ENCODE assay signal across 8 cellular contexts in the genomic region with DNA sequence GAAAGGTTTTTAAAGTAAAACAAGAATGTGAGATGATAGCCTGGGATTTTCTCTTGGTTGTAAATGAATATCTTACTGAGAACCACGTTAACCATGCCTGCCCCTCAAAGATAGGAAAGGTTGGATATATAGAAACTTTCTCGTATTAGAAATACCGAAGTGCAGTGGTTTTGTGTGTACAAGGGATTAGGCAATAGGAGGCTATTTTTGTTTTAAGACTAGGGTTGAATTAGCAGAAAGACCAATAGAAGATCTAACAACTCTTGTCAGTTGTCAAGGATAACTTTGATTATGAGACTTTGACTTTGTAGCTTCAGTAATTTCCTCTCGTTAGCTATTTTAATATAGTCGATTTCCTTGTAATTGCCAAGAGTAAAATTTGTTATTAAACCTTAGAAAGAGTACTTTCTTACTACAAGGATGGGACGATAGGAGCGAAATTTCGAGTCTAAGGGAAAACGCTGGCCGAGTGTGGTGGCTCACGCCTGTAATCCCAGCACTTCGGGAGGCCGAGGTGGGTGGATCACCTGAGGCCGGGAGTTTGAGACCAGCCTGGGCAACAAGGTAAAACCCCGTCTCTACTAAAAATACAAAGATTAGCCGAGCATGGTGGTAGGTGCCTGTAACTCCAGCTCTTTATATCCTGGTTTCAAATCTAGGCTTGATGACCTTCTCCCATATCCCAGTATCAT. TPM values are rescaled to one million over a fixed set of nuclear protein-coding genes. Genes with fewer than 3 reads are reported as not detected.
DNase-seq lines count a peak whose midpoint lies in the region; ATAC-seq and TF ChIP-seq lines count a peak whose summit lies in the region.

No MANE protein-coding gene starts in this region.

- peak overlapping the region; percentile 48 for H3K4me2 ChIP-seq in H9 (ENCODE audit: insufficient read depth, insufficient read length, low read length)

- H4K8ac ChIP-seq in H9 (replicated peaks; ENCODE audit: insufficient read length, low read depth, low read length): no peak overlapping the region

- peaks cover 5% of the 10 kb centered on the region for H3K23me2 ChIP-seq in H9 (ENCODE audit: insufficient read length, low read depth, low read length, poor library complexity, severe bottlenecking)

- no peaks in the 10 kb centered on the region for H3K27me3 ChIP-seq in H9 (ENCODE audit: insufficient read depth, low read length)
- no peaks in the 10 kb centered on the region for H3K27me3 ChIP-seq in kidney epithelial cell (ENCODE audit: control insufficient read depth, insufficient read depth, low read length)
- no peaks in the 10 kb centered on the region for H3K27me3 ChIP-seq in transverse colon

- DNase-seq in ACHN: peak; percentile 4
- no peak for DNase-seq in H9
- DNase-seq in activated T-helper 1 cell treated with anti-CD3 and anti-CD28 coated beads, Interleukin-12 subunit alpha, Interleukin-12 subunit beta, Interleukin-2, Interleukin-4 antibody, amounts not matched to agents 30 ng/mL and 10 ng/mL and 1 ng/mL, durations not matched to agents 14 hours and 24 hours and 36 hours (ENCODE audit: low spot score): no peak
- no peak for DNase-seq in kidney epithelial cell (ENCODE audit: low read depth)
- no peak for DNase-seq in transverse colon
- DNase-seq in stimulated activated CD4-positive, alpha-beta T cell treated with anti-CD3 and anti-CD28 coated beads, Interleukin-2, amount 100 ng/mL, for 24 hours: no peak
- no peak for DNase-seq in NCI-H524 treated with DMSO at 0.1 percent for 48 hours (lab: John Stamatoyannopoulos, UW)

- no peak for TF ChIP-seq EP300 in transverse colon (IDR thresholded peaks at IDR 0.05; ENCODE audit: low read depth)

- H2BK20ac ChIP-seq in H9 (ENCODE audit: low read depth, low read length, poor library complexity, severe bottlenecking): no peak overlapping the region

- no peak overlapping the region for H2BK15ac ChIP-seq in H9 (ENCODE audit: low read depth, low read length)

- H3K36me3 ChIP-seq in kidney epithelial cell (ENCODE audit: control insufficient read depth, insufficient read depth, low read length): no peaks in the 10 kb centered on the region
- H3K36me3 ChIP-seq in transverse colon: no peaks in the 10 kb centered on the region

- no peak overlapping the region for H2AK5ac ChIP-seq in H9 (ENCODE audit: insufficient read length, low read length)

- H3K56ac ChIP-seq in H9 (ENCODE audit: insufficient read length, low read depth, low read length): no peak overlapping the region

- intact Hi-C loops in activated T-helper 1 cell treated with anti-CD3 and anti-CD28 coated beads, Interleukin-12 subunit alpha, Interleukin-12 subunit beta, Interleukin-2, Interleukin-4 antibody, amounts not matched to agents 30 ng/mL and 10 ng/mL and 1 ng/mL, durations not matched to agents 14 hours and 24 hours and 36 hours (cut with micrococcal nuclease): loop anchor here (5.0 kb wide), 4 partner anchors 160 to 935 kb away; a partner anchor contains a TSS
- intact Hi-C loops in transverse colon (cut with DNase I; ENCODE audit: low total_unique reads): no loop called here

- no peak overlapping the region for H2BK12ac ChIP-seq in H9 (ENCODE audit: insufficient read length, low read depth, low read length)

- no peak overlapping the region for H3K18ac ChIP-seq in H9 (ENCODE audit: insufficient read length, low read depth, low read length)

- peaks cover 7% of the 10 kb centered on the region; the same call in 1 of the 2 replicates for H3K79me2 ChIP-seq in H9 (ENCODE audit: insufficient read depth, low read length)

- H3K4me3 ChIP-seq in kidney epithelial cell (ENCODE audit: low read depth, low read length) (peak overlapping the region; percentile 92), transverse colon (peak overlapping the region; percentile 63 to 82 (median 72))

- no peak overlapping the region for H3K27ac ChIP-seq in H9 (ENCODE audit: insufficient read length, low read depth, low read length)
- peak overlapping the region; percentile 90 to 94 (median 94) for H3K27ac ChIP-seq in transverse colon

- peak overlapping the region; percentile 95 to 99 for H3K4me3 Mint-ChIP-seq in H9
- peak overlapping the region; percentile 99 for H3K4me3 Mint-ChIP-seq in activated T-helper 1 cell treated with anti-CD3 and anti-CD28 coated beads, Interleukin-12 subunit alpha, Interleukin-12 subunit beta, Interleukin-2, Interleukin-4 antibody, amounts not matched to agents 30 ng/mL and 10 ng/mL and 1 ng/mL, durations not matched to agents 14 hours and 24 hours and 36 hours

- H3K9ac ChIP-seq in H9 (ENCODE audit: extremely low read depth, insufficient read length, low read length): peak overlapping the region; percentile 14

- no peaks in the 10 kb centered on the region for H3K27me3 Mint-ChIP-seq in H9 (ENCODE audit: low read depth)
- H3K27me3 Mint-ChIP-seq in activated T-helper 1 cell treated with anti-CD3 and anti-CD28 coated beads, Interleukin-12 subunit alpha, Interleukin-12 subunit beta, Interleukin-2, Interleukin-4 antibody, amounts not matched to agents 30 ng/mL and 10 ng/mL and 1 ng/mL, durations not matched to agents 14 hours and 24 hours and 36 hours (ENCODE audit: insufficient read depth): no peaks in the 10 kb centered on the region

- ATAC-seq in GM18517 (IDR thresholded peaks at IDR 0.05; ENCODE audit: unreplicated experiment): no peak

- no peak overlapping the region for H2BK5ac ChIP-seq in H9 (ENCODE audit: insufficient read length, low read length)

- H3K14ac ChIP-seq in H9 (ENCODE audit: insufficient read depth, low read length): no peak overlapping the region

- H3K79me1 ChIP-seq in H9 (ENCODE audit: insufficient read depth, low read depth, low read length, poor library complexity, severe bottlenecking): no peaks in the 10 kb centered on the region

- no peak overlapping the region for H3K23ac ChIP-seq in H9 (ENCODE audit: insufficient read length, low read depth, low read length)

- TF ChIP-seq POLR2A in transverse colon (IDR thresholded peaks at IDR 0.05): no peak

- H3T11ph ChIP-seq in H9 (ENCODE audit: low read length): no peak overlapping the region

- no peak overlapping the region for H4K91ac ChIP-seq in H9 (ENCODE audit: insufficient read length, low read depth, low read length)

- no peaks in the 10 kb centered on the region for H3K9me3 ChIP-seq in H9 (ENCODE audit: control insufficient read depth, low read depth, low read length)
- H3K9me3 ChIP-seq in transverse colon: no peaks in the 10 kb centered on the region

- H3K36me3 Mint-ChIP-seq in H9 (ENCODE audit: insufficient read depth in 1 of 3, low read depth in 3 of 3): peaks cover 0 to 4% (median 0%) of the 10 kb centered on the region in 3 experiments; a peak in 1 of 7 replicates
- peaks cover 10% of the 10 kb centered on the region for H3K36me3 Mint-ChIP-seq in activated T-helper 1 cell treated with anti-CD3 and anti-CD28 coated beads, Interleukin-12 subunit alpha, Interleukin-12 subunit beta, Interleukin-2, Interleukin-4 antibody, amounts not matched to agents 30 ng/mL and 10 ng/mL and 1 ng/mL, durations not matched to agents 14 hours and 24 hours and 36 hours (ENCODE audit: low read depth)

- peak overlapping the region in 2 of 3 experiments; percentile 21 to 92; a peak in 1 of 7 replicates for H3K27ac Mint-ChIP-seq in H9
- H3K27ac Mint-ChIP-seq in activated T-helper 1 cell treated with anti-CD3 and anti-CD28 coated beads, Interleukin-12 subunit alpha, Interleukin-12 subunit beta, Interleukin-2, Interleukin-4 antibody, amounts not matched to agents 30 ng/mL and 10 ng/mL and 1 ng/mL, durations not matched to agents 14 hours and 24 hours and 36 hours: peak overlapping the region; percentile 93

- in situ Hi-C loops in ACHN (cut with HindIII; ENCODE audit: low pct_ligation_motif_present, low pct_unique_long_range_greater_than_20kb, low sequenced_read_pairs): no loop called here
- in situ Hi-C loops in transverse colon (cut with MboI; ENCODE audit: low pct_ligation_motif_present in 1 of 4, low pct_unique_long_range_greater_than_20kb in 1 of 4, low sequenced_read_pairs in 3 of 4): loop anchor here in 1 of 4 donors (25.0 kb wide), 2 partner anchors 275 to 1950 kb away; a partner anchor contains a TSS

- no peaks in the 10 kb centered on the region for H4K20me1 ChIP-seq in H9 (ENCODE audit: control insufficient read depth, insufficient read depth, insufficient read length)

- peaks cover 20 to 25% of the 10 kb centered on the region in 2 experiments for H3K4me1 Mint-ChIP-seq in H9
- peaks cover 59% of the 10 kb centered on the region for H3K4me1 Mint-ChIP-seq in activated T-helper 1 cell treated with anti-CD3 and anti-CD28 coated beads, Interleukin-12 subunit alpha, Interleukin-12 subunit beta, Interleukin-2, Interleukin-4 antibody, amounts not matched to agents 30 ng/mL and 10 ng/mL and 1 ng/mL, durations not matched to agents 14 hours and 24 hours and 36 hours (ENCODE audit: low read depth)

- TF ChIP-seq CTCF in H9 (conservative IDR thresholded peaks at IDR 0.05) (no peak), kidney epithelial cell (IDR thresholded peaks at IDR 0.05; ENCODE audit: insufficient read depth, low read length, poor library complexity, severe bottlenecking) (no peak), transverse colon (IDR thresholded peaks at IDR 0.05) (no peak)

- H3K4me1 ChIP-seq in H9 (ENCODE audit: insufficient read depth, low read length) (no peaks in the 10 kb centered on the region), transverse colon (peaks cover 12 to 50% (median 18%) of the 10 kb centered on the region in 4 donors)

- H2BK120ac ChIP-seq in H9 (ENCODE audit: low read depth, low read length, poor library complexity, severe bottlenecking): no peak overlapping the region

- H3K9me3 Mint-ChIP-seq in H9: no peaks in the 10 kb centered on the region; a peak in 1 of 5 replicates
- peaks cover 1% of the 10 kb centered on the region for H3K9me3 Mint-ChIP-seq in activated T-helper 1 cell treated with anti-CD3 and anti-CD28 coated beads, Interleukin-12 subunit alpha, Interleukin-12 subunit beta, Interleukin-2, Interleukin-4 antibody, amounts not matched to agents 30 ng/mL and 10 ng/mL and 1 ng/mL, durations not matched to agents 14 hours and 24 hours and 36 hours

- no CpG with 5 or more reads among the region's 16 CpGs for WGBS in H9 (ENCODE audit: extremely low coverage, insufficient read length, low lambda C conversion rate)
- 62 to 69% methylated on average over 16 of the region's 16 CpGs for WGBS in transverse colon (ENCODE audit: low coverage in 1 of 2), 2 donors

- no peak overlapping the region for H4K5ac ChIP-seq in H9 (ENCODE audit: insufficient read length, low read depth, low read length)

- no peak overlapping the region for H2AFZ ChIP-seq in H9 (ENCODE audit: low read length)

- no peak overlapping the region for H3K4ac ChIP-seq in H9 (ENCODE audit: low read depth, low read length)

RNA-seq across cellular contexts. Expression of a gene that starts 0.8 kb away (rescaled TPM):
- 7.6 and 9.9 TPM in 2 replicates for total RNA-seq in H9 (2021)
- total RNA-seq in activated T-helper 1 cell treated with anti-CD3 and anti-CD28 coated beads, Interleukin-12 subunit alpha, Interleukin-12 subunit beta, Interleukin-2, Interleukin-4 antibody, amounts not matched to agents 30 ng/mL and 10 ng/mL and 1 ng/mL, durations not matched to agents 14 hours and 24 hours and 36 hours: 38.0 and 40.4 TPM in 2 replicates
- 16.2 and 18.6 TPM in 2 replicates for total RNA-seq in kidney epithelial cell
- 10 to 100 TPM in 3 of 4 donors, 1 to 10 TPM in 1; 5.4 to 30.2 (median 18.5) TPM for total RNA-seq in transverse colon

RNA-seq across cellular contexts. Expression of a gene that starts 1.1 kb away (rescaled TPM):
- total RNA-seq in H9 (2021) (48.1 and 50.2 TPM in 2 replicates), kidney epithelial cell (17.3 and 20.3 TPM in 2 replicates), transverse colon (10 to 100 TPM; 33.2 to 59.5 (median 39.4) TPM)
- total RNA-seq in activated T-helper 1 cell treated with anti-CD3 and anti-CD28 coated beads, Interleukin-12 subunit alpha, Interleukin-12 subunit beta, Interleukin-2, Interleukin-4 antibody, amounts not matched to agents 30 ng/mL and 10 ng/mL and 1 ng/mL, durations not matched to agents 14 hours and 24 hours and 36 hours: 41.0 and 43.4 TPM in 2 replicates
